In genomic region chr1:209202826-209203439, GRCh38 we compare ENCODE assay signal across 8 cellular contexts.
DNase-seq lines count a peak whose midpoint lies in the region; ATAC-seq and TF ChIP-seq lines count a peak whose summit lies in the region.

No MANE protein-coding gene starts in this region.

- ATAC-seq in CD4-positive, alpha-beta T cell (ENCODE audit: poor library complexity) = no peak
- ATAC-seq in right lobe of liver (peak; percentile 46 to 71 (median 65)), GM18861 (IDR thresholded peaks at IDR 0.05; ENCODE audit: unreplicated experiment) (no peak), HG02798 (IDR thresholded peaks at IDR 0.05; ENCODE audit: poor library complexity, unreplicated experiment) (no peak)

- peaks cover 63% of the 10 kb centered on the region for H3K27me3 Mint-ChIP-seq in CD4-positive, alpha-beta T cell
- peaks cover 6% of the 10 kb centered on the region for H3K27me3 Mint-ChIP-seq in brain

- H3K36me3 Mint-ChIP-seq in CD4-positive, alpha-beta T cell (ENCODE audit: low read depth) = no peaks in the 10 kb centered on the region
- no peaks in the 10 kb centered on the region for H3K36me3 Mint-ChIP-seq in brain

- H3K27ac Mint-ChIP-seq in CD4-positive, alpha-beta T cell = no peak overlapping the region
- H3K27ac Mint-ChIP-seq in brain = peak overlapping the region in 3 of 5 experiments; percentile 82 to 92 (median 90)

- H3K4me3 ChIP-seq in right lobe of liver = no peak overlapping the region

- H3K9me3 Mint-ChIP-seq in CD4-positive, alpha-beta T cell = no peaks in the 10 kb centered on the region
- peaks cover 0 to 5% (median 0%) of the 10 kb centered on the region in 5 experiments for H3K9me3 Mint-ChIP-seq in brain

- 0% methylated on average over 4 of the region's 4 CpGs for WGBS in right lobe of liver (ENCODE audit: insufficient coverage, low coverage, low lambda C conversion rate, missing lambda C conversion rate)

- TF ChIP-seq POLR2A in right lobe of liver (IDR thresholded peaks at IDR 0.05) = no peak

- peak in 1 of 10 experiments; percentile 5 for DNase-seq in CD4-positive, alpha-beta T cell
- peak; percentile 37 for DNase-seq in GM19238 (ENCODE audit: insufficient read length, low spot score)
- peak; percentile 79 to 89 for DNase-seq in NCI-H446 (lab: John Stamatoyannopoulos, UW)
- DNase-seq in right lobe of liver = no peak
- no peak for DNase-seq in activated CD8-positive, alpha-beta memory T cell treated with anti-CD3 and anti-CD28 coated beads for 24 hours

- no peaks in the 10 kb centered on the region for H3K4me1 Mint-ChIP-seq in CD4-positive, alpha-beta T cell (ENCODE audit: low read depth)
- H3K4me1 Mint-ChIP-seq in brain = peaks cover 65% of the 10 kb centered on the region

- H3K9me3 ChIP-seq in CD4-positive, alpha-beta T cell (ENCODE audit: control insufficient read depth, low read length) = no peaks in the 10 kb centered on the region
- no peaks in the 10 kb centered on the region for H3K9me3 ChIP-seq in right lobe of liver

- CTCF ChIA-PET in CD4-positive, alpha-beta T cell (lab: Charles Lee) = interaction anchor here (0.7 kb wide), 1 partner anchor 17 kb away, joined by 3 read pairs; no protein-coding TSS in a partner anchor

- no peak overlapping the region for H3K27ac ChIP-seq in CD4-positive, alpha-beta T cell (ENCODE audit: low read depth, low read length)
- H3K27ac ChIP-seq in right lobe of liver = no peak overlapping the region

- peak; percentile 63 for TF ChIP-seq CTCF in CD4-positive, alpha-beta T cell (IDR thresholded peaks at IDR 0.05)
- peak; percentile 66 to 88 for TF ChIP-seq CTCF in brain (conservative IDR thresholded peaks at IDR 0.05)
- TF ChIP-seq CTCF in right lobe of liver (IDR thresholded peaks at IDR 0.05) = peak; percentile 45 to 83 (median 75)

- no peaks in the 10 kb centered on the region for H3K36me3 ChIP-seq in right lobe of liver

- peaks cover 0 to 6% (median 0%) of the 10 kb centered on the region in 4 donors for H3K4me1 ChIP-seq in right lobe of liver

- no peak overlapping the region for H3K4me3 Mint-ChIP-seq in CD4-positive, alpha-beta T cell
- H3K4me3 Mint-ChIP-seq in brain = peak overlapping the region in 2 of 5 experiments; percentile 18 to 63

- POLR2A ChIA-PET in CD4-positive, alpha-beta T cell (lab: Charles Lee) = no interaction called here

- peaks cover 20% of the 10 kb centered on the region for H3K27me3 ChIP-seq in CD4-positive, alpha-beta T cell (ENCODE audit: control insufficient read depth, insufficient read depth, low read length)
- H3K27me3 ChIP-seq in right lobe of liver = no peaks in the 10 kb centered on the region

- intact Hi-C loops in CD4-positive, alpha-beta T cell (cut with DNase I, micrococcal nuclease) = loop anchor here in 1 of 2 experiments (5.0 kb wide), 1 partner anchor 489 kb away; no protein-coding TSS in a partner anchor
- intact Hi-C loops in right lobe of liver (cut with DNase I) = no loop called here

Comparison
In these comparisons a context has a peak if more than half of its experiments do, and no peak if none do; other contexts are left out.
1. ATAC-seq: peak in right lobe of liver (4 of 4); none in CD4-positive, alpha-beta T cell (single experiment), GM18861 (single experiment) and HG02798 (single experiment).
2. DNase-seq: peak in GM19238 (single experiment) and NCI-H446 (2 of 2); none in right lobe of liver (0 of 3) and activated CD8-positive, alpha-beta memory T cell treated with anti-CD3 and anti-CD28 coated beads for 24 hours (single experiment).
3. Peak in every context shown above with its lines, with median percentiles within 50 percentile points of each other: CTCF ChIP-seq.